ENCODE assay signal across 8 cellular contexts in genomic region chr15:39756806-39757522, GRCh38. TPM values are rescaled to one million over a fixed set of nuclear protein-coding genes. Genes with fewer than 3 reads are reported as not detected.
DNase-seq lines count a peak whose midpoint lies in the region; ATAC-seq, FAIRE-seq and TF ChIP-seq lines count a peak whose summit lies in the region.

No MANE protein-coding gene starts in this region.

- H3K4me3 ChIP-seq in DND-41 (ENCODE audit: low read depth in 1 of 2, low read length in 2 of 2) (no peak overlapping the region), KMS-11 (IDR thresholded peaks at IDR 0.05; ENCODE audit: insufficient read depth, low read depth, low read length) (no peak overlapping the region), Peyer's patch (no peak overlapping the region), H1 (ENCODE audit: extremely low read depth in 1 of 4, insufficient read depth in 2 of 4, low read depth in 3 of 4, low read length in 4 of 4) (no peak overlapping the region), neutrophil (ENCODE audit: low read depth in 1 of 2, low read length in 1 of 2) (no peak overlapping the region)

- TF ChIP-seq RAD21 in H1 (IDR thresholded peaks at IDR 0.05 in 1 of 2, conservative IDR thresholded peaks at IDR 0.05 in 1 of 2; ENCODE audit: low read depth in 2 of 2, low read length in 2 of 2) = peak; percentile 71 to 78

- ATAC-seq in DND-41 (ENCODE audit: insufficient read depth, low read depth) (no peak), HG02938 (IDR thresholded peaks at IDR 0.05; ENCODE audit: unreplicated experiment) (no peak)

- H3K79me2 ChIP-seq in DND-41 (ENCODE audit: insufficient read depth, low read length) = no peaks in the 10 kb centered on the region
- no peaks in the 10 kb centered on the region for H3K79me2 ChIP-seq in KMS-11 (ENCODE audit: insufficient read depth, low read depth)
- no peaks in the 10 kb centered on the region for H3K79me2 ChIP-seq in H1 (ENCODE audit: control insufficient read depth in 1 of 2, insufficient read depth in 2 of 2, low read length in 2 of 2)

- no peak overlapping the region for H4K5ac ChIP-seq in H1 (ENCODE audit: insufficient read length, low read depth, low read length)

- no peak overlapping the region for H2AFZ ChIP-seq in DND-41 (ENCODE audit: low read depth, low read length)
- H2AFZ ChIP-seq in KMS-11 (ENCODE audit: low read depth) = no peak overlapping the region
- no peak overlapping the region for H2AFZ ChIP-seq in H1 (ENCODE audit: low read length)

- H3K14ac ChIP-seq in H1 (ENCODE audit: insufficient read length) = no peak overlapping the region

- no peak overlapping the region for H3K56ac ChIP-seq in H1 (replicated peaks; ENCODE audit: insufficient read length, low read depth, low read length)

- H3K36me3 ChIP-seq in DND-41 (ENCODE audit: insufficient read depth, low read length) (no peaks in the 10 kb centered on the region), KMS-11 (ENCODE audit: insufficient read depth) (no peaks in the 10 kb centered on the region), Peyer's patch (no peaks in the 10 kb centered on the region), H1 (ENCODE audit: control insufficient read depth in 2 of 4, insufficient read depth in 4 of 4, low read length in 3 of 4) (no peaks in the 10 kb centered on the region), neutrophil (no peaks in the 10 kb centered on the region)

- POLR2A ChIA-PET in H1 (lab: Charles Lee; ENCODE audit: partially characterized antibody) = interaction anchor here (1.7 kb wide), 1 partner anchor 176 kb away, joined by 10 read pairs; the partner anchor contains the start of gene THBS1

- no peak overlapping the region for H2BK15ac ChIP-seq in H1 (ENCODE audit: low read length)

- H3K18ac ChIP-seq in H1 (ENCODE audit: extremely low read depth, low read length) = no peak overlapping the region

- H2BK20ac ChIP-seq in H1 (ENCODE audit: low read length) = no peak overlapping the region

- CTCF ChIA-PET in H1 (lab: Charles Lee; ENCODE audit: partially characterized antibody) = interaction anchor here (0.7 to 7.6 kb wide), 51 partner anchors 9 to 1057 kb away, joined by 3 to 89 read pairs (median 5); partner anchors contain the start of gene FSIP1

- H4K20me1 ChIP-seq in DND-41 (ENCODE audit: insufficient read depth, low read length) (no peaks in the 10 kb centered on the region), KMS-11 (ENCODE audit: insufficient read depth) (no peaks in the 10 kb centered on the region), H1 (replicated peaks in 1 of 2; ENCODE audit: control insufficient read depth in 1 of 2, insufficient read depth in 2 of 2, low read length in 2 of 2) (no peaks in the 10 kb centered on the region)

- H3K79me1 ChIP-seq in H1 (ENCODE audit: low read depth, low read length) = no peaks in the 10 kb centered on the region

- WGBS in H1 (ENCODE audit: extremely low coverage in 1 of 2, insufficient coverage in 1 of 2, insufficient read length in 1 of 2, insufficient replicate concordance in 2 of 2, low coverage in 1 of 2, low lambda C conversion rate in 2 of 2, missing lambda C conversion rate in 1 of 2), 2 experiments = 46% methylated on average over 2 of the region's 2 CpGs; no CpG with 5 or more reads in 1 of the 2 experiments

- H3K4me1 ChIP-seq in DND-41 (ENCODE audit: insufficient read depth, low read length) = no peaks in the 10 kb centered on the region
- no peaks in the 10 kb centered on the region for H3K4me1 ChIP-seq in KMS-11 (ENCODE audit: low read depth, poor library complexity, severe bottlenecking)
- H3K4me1 ChIP-seq in Peyer's patch = no peaks in the 10 kb centered on the region
- no peaks in the 10 kb centered on the region for H3K4me1 ChIP-seq in H1 (replicated peaks in 1 of 4; ENCODE audit: control insufficient read depth in 3 of 4, insufficient read depth in 4 of 4, low read length in 3 of 4)
- H3K4me1 ChIP-seq in neutrophil (ENCODE audit: control insufficient read depth in 1 of 2, insufficient read depth in 1 of 2, low read depth in 1 of 2, low read length in 1 of 2) = no peaks in the 10 kb centered on the region

- TF ChIP-seq CTCF in DND-41 (IDR thresholded peaks at IDR 0.05; ENCODE audit: borderline replicate concordance, extremely low read depth, low read length, poor library complexity, severe bottlenecking) (peak; percentile 69), KMS-11 (conservative IDR thresholded peaks at IDR 0.05; ENCODE audit: low read depth, low read length) (peak; percentile 78), Peyer's patch (IDR thresholded peaks at IDR 0.05) (peak; percentile 62 to 82 (median 70)), H1 (IDR thresholded peaks at IDR 0.05; ENCODE audit: control extremely low read depth in 1 of 3, insufficient read depth in 1 of 3, low read depth in 1 of 3, low read length in 3 of 3) (peak in 2 of 3 experiments; percentile 46 to 57; a peak in 2 of 4 replicates), neutrophil (IDR thresholded peaks at IDR 0.05) (peak; percentile 56)

- H3K4ac ChIP-seq in H1 (replicated peaks; ENCODE audit: insufficient read length, low read depth, low read length) = no peak overlapping the region

- H4K8ac ChIP-seq in H1 (ENCODE audit: extremely low read depth, insufficient read depth, low read length) = no peak overlapping the region

- H3K9ac ChIP-seq in DND-41 (ENCODE audit: low read depth, low read length) (no peak overlapping the region), KMS-11 (no peak overlapping the region), H1 (replicated peaks in 1 of 4; ENCODE audit: extremely low read depth in 1 of 4, low read depth in 3 of 4, low read length in 3 of 4) (no peak overlapping the region)

- TF ChIP-seq POLR2A in Peyer's patch (IDR thresholded peaks at IDR 0.05) = no peak
- no peak for TF ChIP-seq POLR2A in H1 (IDR thresholded peaks at IDR 0.05; ENCODE audit: control extremely low read depth in 1 of 2, low read depth in 2 of 2, low read length in 2 of 2)
- no peak for TF ChIP-seq POLR2A in H54 (IDR thresholded peaks at IDR 0.05; ENCODE audit: low read depth, low read length)

- TF ChIP-seq EP300 in H1 (IDR thresholded peaks at IDR 0.05; ENCODE audit: borderline replicate concordance in 1 of 2, low read depth in 2 of 2, low read length in 2 of 2) = no peak

- no peak overlapping the region for H2BK5ac ChIP-seq in H1 (ENCODE audit: low read depth, low read length)

- H3K23ac ChIP-seq in H1 (ENCODE audit: insufficient read length) = no peak overlapping the region

- H3K27ac ChIP-seq in DND-41 (ENCODE audit: low read length) (no peak overlapping the region), KMS-11 (no peak overlapping the region), Peyer's patch (no peak overlapping the region), H1 (ENCODE audit: low read depth, low read length) (no peak overlapping the region), neutrophil (no peak overlapping the region)

- H3K4me2 ChIP-seq in DND-41 (ENCODE audit: insufficient read depth, low read length) (no peak overlapping the region), KMS-11 (no peak overlapping the region), H1 (ENCODE audit: insufficient read depth in 1 of 2, low read depth in 2 of 2, low read length in 2 of 2) (no peak overlapping the region)

- H3K27me3 ChIP-seq in DND-41 (ENCODE audit: insufficient read depth, low read length, poor library complexity) (peaks cover 7% of the 10 kb centered on the region), KMS-11 (ENCODE audit: insufficient read depth, low read depth) (no peaks in the 10 kb centered on the region), Peyer's patch (no peaks in the 10 kb centered on the region), H1 (replicated peaks in 1 of 4; ENCODE audit: control insufficient read depth in 3 of 4, extremely low read depth in 1 of 4, insufficient read depth in 3 of 4, low read length in 3 of 4) (no peaks in the 10 kb centered on the region), neutrophil (no peaks in the 10 kb centered on the region)

- H2BK12ac ChIP-seq in H1 (ENCODE audit: low read depth, low read length) = no peak overlapping the region

- no peak overlapping the region for H2AK5ac ChIP-seq in H1 (ENCODE audit: low read depth, low read length)

- H4K91ac ChIP-seq in H1 (replicated peaks; ENCODE audit: insufficient read length, low read length) = no peak overlapping the region

- DNase-seq in DND-41 (no peak), Peyer's patch (no peak), H1 (ENCODE audit: low read depth in 1 of 2, low spot score in 2 of 2) (no peak), H54 (ENCODE audit: insufficient read length, low spot score) (no peak)
- no peak for DNase-seq in activated CD8-positive, alpha-beta memory T cell treated with anti-CD3 and anti-CD28 coated beads, Interleukin-2, amount 50 U/mL, for 48 hours

- H2BK120ac ChIP-seq in H1 (replicated peaks; ENCODE audit: low read depth, low read length) = no peak overlapping the region

- no peaks in the 10 kb centered on the region for H3K23me2 ChIP-seq in H1 (ENCODE audit: low read depth, low read length)

- FAIRE-seq in H1 (lab: Jason Lieb, UNC) (peak; percentile 72), H54 (lab: Jason Lieb, UNC) (no peak)

- H3K9me3 ChIP-seq in DND-41 (ENCODE audit: insufficient read depth, low read length, severe bottlenecking) (no peaks in the 10 kb centered on the region), Peyer's patch (no peaks in the 10 kb centered on the region), H1 (ENCODE audit: insufficient read depth in 2 of 2, low read depth in 1 of 2, low read length in 1 of 2) (no peaks in the 10 kb centered on the region; a peak in 1 of 4 replicates), neutrophil (no peaks in the 10 kb centered on the region)

TF ChIP-seq in H1, 55 proteins besides CTCF, POLR2A, EP300 and RAD21:
- no peak for TF ChIP-seq SIRT6 (IDR thresholded peaks at IDR 0.05; ENCODE audit: low read length)
- no peak for TF ChIP-seq SP4 (IDR thresholded peaks at IDR 0.05; ENCODE audit: low read length)
- no peak for TF ChIP-seq CHD1 (IDR thresholded peaks at IDR 0.05; ENCODE audit: low read depth, low read length)
- no peak for TF ChIP-seq NRF1 (IDR thresholded peaks at IDR 0.05; ENCODE audit: low read depth, low read length)
- no peak for TF ChIP-seq JUN (IDR thresholded peaks at IDR 0.05; ENCODE audit: low read depth, low read length)
- TF ChIP-seq CHD2 (IDR thresholded peaks at IDR 0.05; ENCODE audit: low read length) = no peak
- TF ChIP-seq MAFK (IDR thresholded peaks at IDR 0.05; ENCODE audit: low read depth, low read length) = no peak
- no peak for TF ChIP-seq TCF12 (IDR thresholded peaks at IDR 0.05; ENCODE audit: low read depth, low read length)
- no peak for TF ChIP-seq POLR2AphosphoS5 (IDR thresholded peaks at IDR 0.05; ENCODE audit: low read depth, low read length)

RNA-seq across cellular contexts. Expression of gene FSIP1, which starts 25.7 kb away (rescaled TPM):
- total RNA-seq in Peyer's patch = not detected
- total RNA-seq in H1 (2021; fragmentation: NEBNext Ultra II Directional; extraction: Animal tissue kit (Norgen Biotek cat#: 25700)) = 0.88 and 1.3 TPM in 2 replicates
- polyA plus RNA-seq in H1 (2011; rRNA removed) = 0.08 and 0.18 TPM in 2 replicates
- 0.31 TPM for polyA plus RNA-seq in H1 (2011; cell fraction: cytosol; rRNA removed)
- 0.13 TPM for polyA plus RNA-seq in H1 (2011; cell fraction: nucleus; rRNA removed)
- 0.25 to 0.70 TPM (median 0.36 TPM) in 4 replicates for polyA plus RNA-seq in H1 (2012, experiment 1 of 2)
- 0.07 TPM for polyA plus RNA-seq in H1 (2012, experiment 2 of 2)
- polyA plus RNA-seq in H1 (2013, experiment 1 of 2) = 0.45 TPM
- 0.61 TPM for polyA plus RNA-seq in H1 (2013, experiment 2 of 2)
- polyA minus RNA-seq in H1 (2011; rRNA and poly(A)+ RNA removed) = 0.25 and 0.68 TPM in 2 replicates
- polyA minus RNA-seq in H1 (2011; cell fraction: cytosol; rRNA and poly(A)+ RNA removed) = not detected
- 1.8 TPM for polyA minus RNA-seq in H1 (2011; cell fraction: nucleus; rRNA and poly(A)+ RNA removed)
